Comparison of ENCODE assay signal across 8 cellular contexts in genomic region chr5:82590112-82590511, GRCh38.
"Had no signal": no experiment of that assay in that cellular context is flagged by ENCODE, and none has a peak within 500 bp of the region (broad histone marks: within the 10 kb centered on the region; RNA-seq: fewer than 3 reads in every experiment).

No MANE protein-coding gene starts in this region.

- FAIRE-seq: G401.6, GM12878, GM12891, GM12892, GM18507, GM19239 had no signal

- ATAC-seq: GM12878 had no signal

- DNase-seq: GDM1, GF-D8 had no signal

- H3K4me3 ChIP-seq: GM12878 had no signal
